ENCODE assay signal across 7 cellular contexts in genomic region chr12:92194566-92194965, GRCh38.
"Had no signal": no experiment of that assay in that cellular context is flagged by ENCODE, and none has a peak within 500 bp of the region (broad histone marks: within the 10 kb centered on the region; RNA-seq: fewer than 3 reads in every experiment).

No MANE protein-coding gene starts in this region.

- H2AFZ ChIP-seq: GM23248 had no signal

- H3K27me3 Mint-ChIP-seq: IgD-negative memory B cell had no signal

- H3K27ac Mint-ChIP-seq: H9, IgD-negative memory B cell had no signal

- H3K9me3 Mint-ChIP-seq: IgD-negative memory B cell had no signal

- H3K4me3 Mint-ChIP-seq: H9, IgD-negative memory B cell had no signal

- H3K4me3 ChIP-seq: GM23248 had no signal

- H3K9ac ChIP-seq: GM23248 had no signal

- H3K27ac ChIP-seq: GM23248, HL-60 had no signal

- DNase-seq: GM23248, H9, HCEC 1CT, KBM-7 had no signal

- ATAC-seq: HepG2 had no signal
